8 cellular contexts compared by ENCODE assay signal in the genomic region with DNA sequence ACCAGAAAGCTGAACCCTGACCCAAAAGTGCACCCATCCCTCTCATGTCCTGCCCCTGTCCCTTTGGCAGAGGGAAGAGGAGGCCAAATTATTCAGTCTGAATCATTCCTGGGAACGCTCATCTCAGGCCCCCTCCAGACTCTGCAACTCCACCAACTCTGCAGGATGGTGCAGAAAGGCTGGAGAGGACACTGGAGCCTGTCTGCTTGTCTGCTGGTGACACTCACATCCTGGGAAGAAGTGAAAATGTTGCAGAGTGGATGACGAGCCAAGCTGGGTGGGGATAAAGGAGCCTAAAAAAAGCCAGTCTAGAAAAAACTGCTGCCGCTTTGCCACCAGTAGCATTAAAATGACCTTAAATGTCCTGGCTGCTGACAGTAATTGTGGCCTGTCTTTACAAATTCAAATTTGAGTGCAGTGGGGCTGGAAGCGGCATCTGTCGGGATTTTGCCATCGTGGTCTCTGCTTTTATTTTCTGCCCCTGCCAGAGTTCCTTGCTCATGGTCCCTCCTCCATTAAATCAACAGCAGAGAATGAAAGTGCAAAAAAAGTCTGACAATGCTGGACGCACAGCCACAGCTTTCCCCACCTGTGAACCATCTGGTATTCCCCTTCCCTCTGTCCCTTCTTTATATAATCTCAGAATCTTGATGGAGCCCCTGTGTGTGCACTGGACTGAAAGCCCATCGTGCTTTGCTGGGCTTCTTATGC.
DNase-seq lines count a peak whose midpoint lies in the region; ATAC-seq and TF ChIP-seq lines count a peak whose summit lies in the region.

No MANE protein-coding gene starts in this region.

- DNase-seq in C1 segment of cervical spinal cord (lab: John Stamatoyannopoulos, UW) (peak in 8 of 14 donors; percentile 24 to 59 (median 42)), MV-4-11 (lab: John Stamatoyannopoulos, UW) (peak; percentile 29), dorsolateral prefrontal cortex (peak in 4 of 10 donors; percentile 31 to 50 (median 42)), naive B cell (no peak), NCI-H345 treated with DMSO at 0.1 percent for 48 hours (lab: John Stamatoyannopoulos, UW; ENCODE audit: unreplicated experiment) (no peak)

- H3K27me3 ChIP-seq in dorsolateral prefrontal cortex, result no peaks in the 10 kb centered on the region

- peaks cover 21 to 25% of the 10 kb centered on the region in 2 donors for H3K36me3 Mint-ChIP-seq in naive B cell

- H3K27me3 Mint-ChIP-seq in naive B cell, result no peaks in the 10 kb centered on the region

- H3K9me3 Mint-ChIP-seq in naive B cell, result peaks cover 0 to 3% (median 0%) of the 10 kb centered on the region in 7 donors

- TF ChIP-seq CTCF in dorsolateral prefrontal cortex (IDR thresholded peaks at IDR 0.05 in 54 of 56, conservative IDR thresholded peaks at IDR 0.05 in 2 of 56; ENCODE audit: low read depth in 1 of 56, partially characterized antibody in 56 of 56), result no peak

- H3K27ac ChIP-seq in dorsolateral prefrontal cortex, result peak overlapping the region; percentile 44 to 93 (median 86)

- ATAC-seq in naive B cell (ENCODE audit: low read depth in 2 of 2), result no peak
- ATAC-seq in GM18870 (IDR thresholded peaks at IDR 0.05; ENCODE audit: unreplicated experiment), result no peak
- ATAC-seq in HG02571 (IDR thresholded peaks at IDR 0.05; ENCODE audit: unreplicated experiment), result no peak
- no peak for ATAC-seq in GM18520 (IDR thresholded peaks at IDR 0.05; ENCODE audit: unreplicated experiment)

- peaks cover 71 to 98% (median 97%) of the 10 kb centered on the region in 3 donors for H3K4me1 Mint-ChIP-seq in naive B cell

- H3K4me3 ChIP-seq in dorsolateral prefrontal cortex, result peak overlapping the region in 20 of 59 donors; percentile 6 to 42 (median 28)

- intact Hi-C loops in dorsolateral prefrontal cortex (cut with DNase I), result loop anchor here (5.0 kb wide), 1 partner anchor 64 kb away; the partner anchor contains the start of gene STK17A (in 2 of the 2)

- H3K4me3 Mint-ChIP-seq in naive B cell, result peak overlapping the region; percentile 75 to 97 (median 90)

- peak overlapping the region; percentile 96 to 100 (median 99) for H3K27ac Mint-ChIP-seq in naive B cell

Comparison
In these comparisons a context has a peak if more than half of its experiments do, and no peak if none do; other contexts are left out.
1. DNase-seq: peak in C1 segment of cervical spinal cord (8 of 14) and MV-4-11 (single experiment); none in naive B cell (single experiment) and NCI-H345 treated with DMSO at 0.1 percent for 48 hours (single experiment).